ENCODE assay signal across 28 cellular contexts in the genomic region with DNA sequence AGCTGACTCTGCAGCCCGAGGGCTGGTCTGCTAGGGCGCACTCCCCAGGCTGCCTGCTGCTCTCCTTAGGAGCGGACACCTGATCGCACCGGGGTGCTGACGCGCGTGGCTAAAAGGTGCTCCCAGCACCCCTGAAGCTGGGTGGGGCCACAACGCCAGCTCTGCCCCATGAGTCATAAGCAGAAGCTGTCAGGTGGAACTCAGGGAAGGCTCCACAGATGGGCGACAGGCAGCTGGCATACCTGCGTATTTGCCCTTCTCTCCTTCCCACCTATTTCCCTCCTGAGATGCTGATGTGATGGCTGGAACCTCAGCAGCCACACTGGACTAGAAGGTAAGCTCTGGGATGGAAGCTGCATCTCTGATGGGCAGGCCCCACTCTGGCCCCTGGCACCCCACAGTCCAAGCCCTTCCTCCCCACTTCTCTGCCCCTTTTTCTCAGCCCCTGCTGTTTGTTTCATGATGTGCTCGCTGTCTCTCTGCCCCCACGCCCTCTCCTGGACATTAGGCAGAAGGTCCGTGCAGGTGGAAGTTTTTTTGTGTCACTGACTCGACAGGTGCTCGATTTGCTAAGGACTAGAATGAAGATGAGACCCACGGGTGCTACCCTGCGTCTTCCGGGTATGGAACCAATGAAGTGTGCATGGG. TPM values are rescaled to one million over a fixed set of nuclear protein-coding genes. Genes with fewer than 3 reads are reported as not detected.
DNase-seq lines count a peak whose midpoint lies in the region; TF ChIP-seq lines count a peak whose summit lies in the region.
"Had no signal": no experiment of that assay in that cellular context is flagged by ENCODE, and none has a peak within 500 bp of the region (broad histone marks: within the 10 kb centered on the region; RNA-seq: fewer than 3 reads in every experiment).

No MANE protein-coding gene starts in this region.

- peaks cover 20% of the 10 kb centered on the region for H3K36me3 Mint-ChIP-seq in Calu3 (ENCODE audit: insufficient read depth, unreplicated experiment)

- no peaks in the 10 kb centered on the region for H3K9me3 Mint-ChIP-seq in Calu3 (ENCODE audit: low read depth, unreplicated experiment)
- H3K9me3 Mint-ChIP-seq: activated CD8-positive, alpha-beta T cell treated with anti-CD3 and anti-CD28 coated beads for 36 hours; CD8-positive, alpha-beta T cell; immature natural killer cell; neural crest cell had no signal

- H3K27me3 ChIP-seq in WERI-Rb-1 (ENCODE audit: insufficient read depth, low read depth, severe bottlenecking) = no peaks in the 10 kb centered on the region
- H3K27me3 ChIP-seq: heart left ventricle had no signal

- no peaks in the 10 kb centered on the region for H3K9me3 ChIP-seq in HEK293 (ENCODE audit: control insufficient read depth, insufficient read depth, low read depth, low read length)
- no peaks in the 10 kb centered on the region for H3K9me3 ChIP-seq in WERI-Rb-1 (ENCODE audit: severe bottlenecking)
- H3K9me3 ChIP-seq: heart left ventricle, left ventricle myocardium inferior, mucosa of descending colon, prostate gland, thoracic aorta had no signal

- no peak overlapping the region for H3K4me3 Mint-ChIP-seq in Calu3 (ENCODE audit: low read depth, unreplicated experiment)
- H3K4me3 Mint-ChIP-seq: activated CD8-positive, alpha-beta T cell treated with anti-CD3 and anti-CD28 coated beads for 36 hours; CD8-positive, alpha-beta T cell; immature natural killer cell; neural crest cell; stimulated activated naive B cell treated with anti-CD40 and anti-IgM and Interleukin-4, amounts not matched to agents 10 μg/mL and 1 μg/mL and 100 μg/mL, for 72 hours had no signal

- no TSS peak for BruUV-seq in Calu3 (replicated peaks; lab: Mats Ljungman, UMichigan)

- POLR2A ChIA-PET in HEK293 (lab: Yijun Ruan, JAX) = no interaction called here

- DNase-seq in ACHN (peak; percentile 2), WERI-Rb-1 (no peak), fibroblast of the aortic adventitia (ENCODE audit: low read depth) (no peak), NCI-H2227 treated with DMSO at 0.1 percent for 48 hours (lab: John Stamatoyannopoulos, UW) (no peak), cerebellar cortex (ENCODE audit: low spot score) (no peak), hepatic stellate cell (ENCODE audit: low spot score) (no peak), Calu3 (no peak)
- DNase-seq: activated CD8-positive, alpha-beta T cell treated with anti-CD3 and anti-CD28 coated beads for 36 hours; activated naive CD4-positive, alpha-beta T cell; CD8-positive, alpha-beta T cell; central memory CD4-positive, alpha-beta T cell; DMS53; effector CD4-positive, alpha-beta T cell; heart left ventricle; immature natural killer cell; left ventricle myocardium inferior; mucosa of descending colon; NCI-H1694; NCI-H345; stimulated activated CD4-positive, alpha-beta T cell treated with anti-CD3 and anti-CD28 coated beads, Interleukin-2, amount 100 ng/mL, for 24 hours; stimulated activated naive B cell treated with anti-CD40 and anti-IgM and Interleukin-4, amounts not matched to agents 10 μg/mL and 1 μg/mL and 100 μg/mL, for 72 hours had no signal

- CTCF ChIA-PET in HEK293 (lab: Yijun Ruan, JAX) (no interaction called here), Calu3 (lab: Charles Lee) (no interaction called here)

- H3K4me1 Mint-ChIP-seq in Calu3 (ENCODE audit: low read depth, unreplicated experiment) = no peaks in the 10 kb centered on the region
- H3K4me1 Mint-ChIP-seq: immature natural killer cell; neural crest cell; stimulated activated naive B cell treated with anti-CD40 and anti-IgM and Interleukin-4, amounts not matched to agents 10 μg/mL and 1 μg/mL and 100 μg/mL, for 72 hours had no signal

- peaks cover 0 to 72% of the 10 kb centered on the region in 2 experiments; a peak in 2 of 3 replicates for H3K36me3 ChIP-seq in HEK293 (ENCODE audit: control insufficient read depth in 2 of 2, insufficient read depth in 1 of 2, low read length in 2 of 2)
- H3K36me3 ChIP-seq in WERI-Rb-1 = peaks cover 94% of the 10 kb centered on the region

- no peak overlapping the region for H3K4me3 ChIP-seq in HEK293 (ENCODE audit: low read depth, low read length)
- no peak overlapping the region for H3K4me3 ChIP-seq in WERI-Rb-1 (ENCODE audit: low read depth, low read length)
- no peak overlapping the region for H3K4me3 ChIP-seq in fibroblast of the aortic adventitia (ENCODE audit: low read depth, low read length)
- H3K4me3 ChIP-seq: heart left ventricle, left ventricle myocardium inferior, mucosa of descending colon, prostate gland, thoracic aorta had no signal

- no peak overlapping the region for H3K27ac ChIP-seq in HEK293 (ENCODE audit: extremely low read depth, low read depth, low read length)
- H3K27ac ChIP-seq in WERI-Rb-1 = peak overlapping the region; percentile 99
- H3K27ac ChIP-seq: heart left ventricle, HL-60, left ventricle myocardium inferior, prostate gland, VCaP had no signal

- in situ Hi-C loops in ACHN (cut with HindIII; ENCODE audit: low pct_ligation_motif_present, low pct_unique_long_range_greater_than_20kb, low sequenced_read_pairs) = no loop called here

- TF ChIP-seq CTCF in HEK293 (tag by site-specific recombination; IDR thresholded peaks at IDR 0.05) = no peak
- peak; percentile 39; the same call in 1 of the 2 replicates for TF ChIP-seq CTCF in WERI-Rb-1 (IDR thresholded peaks at IDR 0.05; ENCODE audit: low read depth, low read length)
- TF ChIP-seq CTCF in fibroblast of the aortic adventitia (IDR thresholded peaks at IDR 0.05; ENCODE audit: insufficient read depth, low read length) = peak; percentile 3
- TF ChIP-seq CTCF in Calu3 (IDR thresholded peaks at IDR 0.05; ENCODE audit: unreplicated experiment) = no peak

- no peaks in the 10 kb centered on the region for H3K27me3 Mint-ChIP-seq in Calu3 (ENCODE audit: unreplicated experiment)
- H3K27me3 Mint-ChIP-seq: activated CD8-positive, alpha-beta T cell treated with anti-CD3 and anti-CD28 coated beads for 36 hours; stimulated activated naive B cell treated with anti-CD40 and anti-IgM and Interleukin-4, amounts not matched to agents 10 μg/mL and 1 μg/mL and 100 μg/mL, for 72 hours had no signal

- H3K4me1 ChIP-seq in HEK293 (ENCODE audit: control insufficient read depth, insufficient read depth, low read length) = no peaks in the 10 kb centered on the region
- H3K4me1 ChIP-seq: prostate gland had no signal

- intact Hi-C loops in Calu3 (cut with micrococcal nuclease; ENCODE audit: unreplicated experiment) = no loop called here

- no peak overlapping the region for H3K27ac Mint-ChIP-seq in Calu3 (ENCODE audit: unreplicated experiment)
- H3K27ac Mint-ChIP-seq: activated CD8-positive, alpha-beta T cell treated with anti-CD3 and anti-CD28 coated beads for 36 hours; CD8-positive, alpha-beta T cell; immature natural killer cell; stimulated activated naive B cell treated with anti-CD40 and anti-IgM and Interleukin-4, amounts not matched to agents 10 μg/mL and 1 μg/mL and 100 μg/mL, for 72 hours had no signal

TF ChIP-seq in HEK293, 187 proteins besides CTCF, POLR2A, EP300 and RAD21 (continues in another document):
- TF ChIP-seq, protein P1, sequence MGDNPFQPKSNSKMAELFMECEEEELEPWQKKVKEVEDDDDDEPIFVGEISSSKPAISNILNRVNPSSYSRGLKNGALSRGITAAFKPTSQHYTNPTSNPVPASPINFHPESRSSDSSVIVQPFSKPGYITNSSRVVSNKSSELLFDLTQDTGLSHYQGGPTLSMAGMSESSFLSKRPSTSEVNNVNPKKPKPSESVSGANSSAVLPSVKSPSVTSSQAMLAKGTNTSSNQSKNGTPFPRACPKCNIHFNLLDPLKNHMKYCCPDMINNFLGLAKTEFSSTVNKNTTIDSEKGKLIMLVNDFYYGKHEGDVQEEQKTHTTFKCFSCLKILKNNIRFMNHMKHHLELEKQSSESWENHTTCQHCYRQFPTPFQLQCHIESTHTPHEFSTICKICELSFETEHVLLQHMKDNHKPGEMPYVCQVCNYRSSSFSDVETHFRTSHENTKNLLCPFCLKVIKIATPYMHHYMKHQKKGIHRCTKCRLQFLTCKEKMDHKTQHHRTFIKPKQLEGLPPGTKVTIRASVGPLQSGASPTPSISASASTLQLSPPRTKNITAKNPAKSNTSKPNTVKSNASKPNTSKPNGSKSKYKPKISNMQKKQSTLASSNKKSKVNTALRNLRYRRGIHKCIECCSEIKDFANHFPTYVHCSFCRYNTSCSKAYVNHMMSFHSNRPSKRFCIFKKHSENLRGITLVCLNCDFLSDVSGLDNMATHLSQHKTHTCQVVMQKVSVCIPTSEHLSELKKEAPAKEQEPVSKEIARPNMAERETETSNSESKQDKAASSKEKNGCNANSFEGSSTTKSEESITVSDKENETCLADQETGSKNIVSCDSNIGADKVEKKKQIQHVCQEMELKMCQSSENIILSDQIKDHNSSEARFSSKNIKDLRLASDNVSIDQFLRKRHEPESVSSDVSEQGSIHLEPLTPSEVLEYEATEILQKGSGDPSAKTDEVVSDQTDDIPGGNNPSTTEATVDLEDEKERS (tag by site-specific recombination; IDR thresholded peaks at IDR 0.05) = peak; percentile 96
- TF ChIP-seq, protein P2, sequence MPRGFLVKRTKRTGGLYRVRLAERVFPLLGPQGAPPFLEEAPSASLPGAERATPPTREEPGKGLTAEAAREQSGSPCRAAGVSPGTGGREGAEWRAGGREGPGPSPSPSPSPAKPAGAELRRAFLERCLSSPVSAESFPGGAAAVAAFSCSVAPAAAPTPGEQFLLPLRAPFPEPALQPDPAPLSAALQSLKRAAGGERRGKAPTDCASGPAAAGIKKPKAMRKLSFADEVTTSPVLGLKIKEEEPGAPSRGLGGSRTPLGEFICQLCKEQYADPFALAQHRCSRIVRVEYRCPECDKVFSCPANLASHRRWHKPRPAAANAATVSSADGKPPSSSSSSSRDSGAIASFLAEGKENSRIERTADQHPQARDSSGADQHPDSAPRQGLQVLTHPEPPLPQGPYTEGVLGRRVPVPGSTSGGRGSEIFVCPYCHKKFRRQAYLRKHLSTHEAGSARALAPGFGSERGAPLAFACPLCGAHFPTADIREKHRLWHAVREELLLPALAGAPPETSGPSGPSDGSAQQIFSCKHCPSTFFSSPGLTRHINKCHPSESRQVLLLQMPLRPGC (tag by site-specific recombination; IDR thresholded peaks at IDR 0.05) = no peak
- TF ChIP-seq ZNF19 (tag by site-specific recombination; IDR thresholded peaks at IDR 0.05; ENCODE audit: low read depth) (no peak), SCRT2 (tag by site-specific recombination; IDR thresholded peaks at IDR 0.05) (peak; percentile 62)

RNA-seq across cellular contexts. Expression of a gene that starts 30.3 kb away (rescaled TPM):
- 15.7 and 21.3 TPM in 2 replicates for total RNA-seq in fibroblast of the aortic adventitia (ENCODE audit: low replicate concordance)
- 20.2 and 21.4 TPM in 2 replicates for total RNA-seq in Calu3 (2022)

RNA-seq across cellular contexts. Expression of a gene that starts 43.4 kb away (rescaled TPM):
- 12.8 and 32.2 TPM in 2 replicates for total RNA-seq in fibroblast of the aortic adventitia (ENCODE audit: low replicate concordance)
- total RNA-seq in Calu3 (2022) = 23.6 and 26.3 TPM in 2 replicates

RNA-seq across cellular contexts. Expression of a gene that starts 50.2 kb away (rescaled TPM):
- total RNA-seq in fibroblast of the aortic adventitia (ENCODE audit: low replicate concordance) = 0.49 and 5.0 TPM in 2 replicates
- total RNA-seq in Calu3 (2022) = 0.20 and 0.24 TPM in 2 replicates

RNA-seq across cellular contexts. Expression of a gene that starts 51.3 kb away (rescaled TPM):
- total RNA-seq in fibroblast of the aortic adventitia (ENCODE audit: low replicate concordance) (not detected in 2 replicates), Calu3 (2022) (84.8 and 111 TPM in 2 replicates)
- total RNA-seq: left ventricle myocardium inferior, neural crest cell, skeletal muscle tissue had no signal

Comparison
In these comparisons a context has a peak if more than half of its experiments do, and no peak if none do; other contexts are left out.
1. CTCF ChIP-seq: peak in WERI-Rb-1 (single experiment) and fibroblast of the aortic adventitia (single experiment); none in HEK293 (single experiment) and Calu3 (single experiment).